8 cellular contexts compared by ENCODE assay signal in the genomic region with DNA sequence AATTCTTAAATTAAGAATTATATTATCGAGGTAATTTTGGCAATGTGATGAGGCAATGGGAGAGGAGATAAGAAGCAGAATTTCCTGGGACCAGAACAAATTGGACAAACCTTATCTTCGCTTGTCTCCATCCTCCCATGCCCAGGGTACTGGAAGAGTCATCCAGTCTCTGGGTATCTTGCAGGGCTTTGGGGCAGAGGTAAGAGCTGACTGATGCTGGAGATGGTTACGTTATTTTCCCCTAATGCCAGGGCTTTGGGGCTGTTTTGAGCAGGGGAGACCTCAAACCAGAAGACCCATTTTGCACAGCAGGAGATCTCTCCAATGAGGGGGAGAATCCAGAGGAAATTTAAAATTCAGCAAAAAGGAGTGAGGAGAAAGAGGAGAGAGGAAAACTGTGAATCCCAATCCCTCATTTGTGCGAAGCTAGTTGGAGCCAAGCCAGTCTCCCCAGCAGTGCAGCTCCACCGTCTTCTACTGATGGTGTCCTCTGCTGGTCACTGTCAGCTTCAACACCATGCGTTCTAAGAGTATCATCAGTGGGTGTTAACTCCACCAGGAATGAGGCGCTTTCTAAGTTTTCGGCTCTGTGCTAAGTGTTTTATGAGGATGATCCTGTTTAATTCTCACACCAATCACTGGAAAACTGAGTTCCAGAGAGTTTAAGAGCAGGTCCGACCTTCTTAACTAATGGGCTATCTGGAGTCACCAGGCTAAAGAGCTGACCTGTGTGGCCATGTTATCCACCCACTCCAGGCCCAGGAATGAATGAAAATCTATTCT.
DNase-seq lines count a peak whose midpoint lies in the region; ATAC-seq and TF ChIP-seq lines count a peak whose summit lies in the region.

No MANE protein-coding gene starts in this region.

- H3K27me3 ChIP-seq in SJCRH30 (peaks cover 3% of the 10 kb centered on the region; the same call in 1 of the 2 replicates), cardiac muscle cell (peaks cover 2% of the 10 kb centered on the region)

- peak; percentile 82 to 90 for ATAC-seq in activated naive CD4-positive, alpha-beta T cell treated with anti-CD3 and anti-CD28 coated beads, Interleukin-2, amount 50 U/mL, for 72 hours

- H3K27ac Mint-ChIP-seq in activated naive CD4-positive, alpha-beta T cell treated with anti-CD3 and anti-CD28 coated beads, Interleukin-2, amount 50 U/mL, for 72 hours = no peak overlapping the region
- H3K27ac Mint-ChIP-seq in progenitor cell of endocrine pancreas = no peak overlapping the region

- H3K36me3 ChIP-seq in SJCRH30 (no peaks in the 10 kb centered on the region), cardiac muscle cell (no peaks in the 10 kb centered on the region)

- H3K9me3 ChIP-seq in SJCRH30 (replicated peaks) (no peaks in the 10 kb centered on the region), cardiac muscle cell (ENCODE audit: low read depth) (no peaks in the 10 kb centered on the region)

- no peaks in the 10 kb centered on the region for H3K4me1 Mint-ChIP-seq in progenitor cell of endocrine pancreas (ENCODE audit: low read depth)

- H3K27ac ChIP-seq in SJCRH30 = no peak overlapping the region
- no peak overlapping the region for H3K27ac ChIP-seq in cardiac muscle cell

- no peak overlapping the region for H3K4me3 Mint-ChIP-seq in progenitor cell of endocrine pancreas (ENCODE audit: low read depth)

- peaks cover 28% of the 10 kb centered on the region for H3K27me3 Mint-ChIP-seq in progenitor cell of endocrine pancreas

- DNase-seq in AML-193 (lab: John Stamatoyannopoulos, UW) (peak; percentile 33 to 38), GM19238 (ENCODE audit: insufficient read length, low spot score) (peak; percentile 46), KG1 (lab: John Stamatoyannopoulos, UW) (peak; percentile 5), SJCRH30 (peak; percentile 78 to 88), cardiac muscle cell (ENCODE audit: low read depth in 1 of 2, low spot score in 1 of 2) (peak; percentile 81 to 88), progenitor cell of endocrine pancreas (ENCODE audit: low spot score, unreplicated experiment) (peak; percentile 44), GOT3 (lab: John Stamatoyannopoulos, UW) (no peak)
- DNase-seq in activated naive CD4-positive, alpha-beta T cell treated with anti-CD3 and anti-CD28 coated beads, Interleukin-2, amount 50 U/mL, for 72 hours (ENCODE audit: low spot score in 2 of 2) = peak in 1 of 2 donors; percentile 43

- H3K36me3 Mint-ChIP-seq in activated naive CD4-positive, alpha-beta T cell treated with anti-CD3 and anti-CD28 coated beads, Interleukin-2, amount 50 U/mL, for 72 hours = no peaks in the 10 kb centered on the region
- H3K36me3 Mint-ChIP-seq in progenitor cell of endocrine pancreas (ENCODE audit: insufficient read depth) = no peaks in the 10 kb centered on the region

- H3K4me1 ChIP-seq in SJCRH30 (no peaks in the 10 kb centered on the region), cardiac muscle cell (ENCODE audit: low read depth) (no peaks in the 10 kb centered on the region)

- TF ChIP-seq CTCF in cardiac muscle cell (IDR thresholded peaks at IDR 0.05; ENCODE audit: low read depth, low read length) = peak; percentile 82
- peak; percentile 79 for TF ChIP-seq CTCF in progenitor cell of endocrine pancreas (IDR thresholded peaks at IDR 0.05; ENCODE audit: unreplicated experiment)

- no peaks in the 10 kb centered on the region for H3K9me3 Mint-ChIP-seq in activated naive CD4-positive, alpha-beta T cell treated with anti-CD3 and anti-CD28 coated beads, Interleukin-2, amount 50 U/mL, for 72 hours
- H3K9me3 Mint-ChIP-seq in progenitor cell of endocrine pancreas (ENCODE audit: low read depth) = peaks cover 6% of the 10 kb centered on the region

- H3K4me3 ChIP-seq in SJCRH30 (no peak overlapping the region), cardiac muscle cell (no peak overlapping the region)
